1 cellular context compared by ENCODE assay signal in the genomic region with DNA sequence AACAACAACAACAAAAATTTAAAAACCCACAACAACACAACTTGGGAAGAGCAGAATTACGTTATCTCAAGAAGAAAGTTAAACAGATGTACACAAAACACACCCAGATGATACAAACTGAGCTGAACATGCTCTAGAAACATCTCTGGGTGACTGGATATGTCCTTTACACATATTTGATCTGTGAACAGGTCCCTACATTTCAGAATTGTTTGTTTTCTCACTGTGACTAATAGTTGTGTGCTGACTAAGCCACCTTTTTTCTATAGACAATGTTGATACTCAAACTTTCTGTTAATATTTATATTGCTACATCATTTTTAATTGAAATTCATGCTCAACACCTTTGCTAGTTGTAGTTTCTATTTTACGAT.
TF ChIP-seq lines count a peak whose summit lies in the region.

No MANE protein-coding gene starts in this region.

TF ChIP-seq in K562, 482 proteins besides CTCF, POLR2A, EP300 and RAD21:
- TF ChIP-seq HCFC1 (IDR thresholded peaks at IDR 0.05; ENCODE audit: low read depth, low read length) (no peak), JUND (IDR thresholded peaks at IDR 0.05; ENCODE audit: borderline replicate concordance, low read depth, low read length) (no peak), JUND (tag; IDR thresholded peaks at IDR 0.05; ENCODE audit: borderline replicate concordance, low read depth, low read length) (peak; percentile 35; the same call in 1 of the 3 replicates), EHMT2 (IDR thresholded peaks at IDR 0.05) (0 out of 2 replicates have a peak, but pooled peaks have one; percentile 1)
- TF ChIP-seq, protein P1, sequence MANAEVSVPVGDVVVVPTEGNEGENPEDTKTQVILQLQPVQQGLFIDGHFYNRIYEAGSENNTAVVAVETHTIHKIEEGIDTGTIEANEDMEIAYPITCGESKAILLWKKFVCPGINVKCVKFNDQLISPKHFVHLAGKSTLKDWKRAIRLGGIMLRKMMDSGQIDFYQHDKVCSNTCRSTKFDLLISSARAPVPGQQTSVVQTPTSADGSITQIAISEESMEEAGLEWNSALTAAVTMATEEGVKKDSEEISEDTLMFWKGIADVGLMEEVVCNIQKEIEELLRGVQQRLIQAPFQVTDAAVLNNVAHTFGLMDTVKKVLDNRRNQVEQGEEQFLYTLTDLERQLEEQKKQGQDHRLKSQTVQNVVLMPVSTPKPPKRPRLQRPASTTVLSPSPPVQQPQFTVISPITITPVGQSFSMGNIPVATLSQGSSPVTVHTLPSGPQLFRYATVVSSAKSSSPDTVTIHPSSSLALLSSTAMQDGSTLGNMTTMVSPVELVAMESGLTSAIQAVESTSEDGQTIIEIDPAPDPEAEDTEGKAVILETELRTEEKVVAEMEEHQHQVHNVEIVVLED (CRISPR knock-in tag; IDR thresholded peaks at IDR 0.05), result no peak
- TF ChIP-seq, protein P2, sequence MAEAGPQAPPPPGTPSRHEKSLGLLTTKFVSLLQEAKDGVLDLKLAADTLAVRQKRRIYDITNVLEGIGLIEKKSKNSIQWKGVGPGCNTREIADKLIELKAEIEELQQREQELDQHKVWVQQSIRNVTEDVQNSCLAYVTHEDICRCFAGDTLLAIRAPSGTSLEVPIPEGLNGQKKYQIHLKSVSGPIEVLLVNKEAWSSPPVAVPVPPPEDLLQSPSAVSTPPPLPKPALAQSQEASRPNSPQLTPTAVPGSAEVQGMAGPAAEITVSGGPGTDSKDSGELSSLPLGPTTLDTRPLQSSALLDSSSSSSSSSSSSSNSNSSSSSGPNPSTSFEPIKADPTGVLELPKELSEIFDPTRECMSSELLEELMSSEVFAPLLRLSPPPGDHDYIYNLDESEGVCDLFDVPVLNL (CRISPR knock-in tag; IDR thresholded peaks at IDR 0.05; ENCODE audit: low read depth), result no peak
